ENCODE assay signal across 7 cellular contexts in the genomic region with DNA sequence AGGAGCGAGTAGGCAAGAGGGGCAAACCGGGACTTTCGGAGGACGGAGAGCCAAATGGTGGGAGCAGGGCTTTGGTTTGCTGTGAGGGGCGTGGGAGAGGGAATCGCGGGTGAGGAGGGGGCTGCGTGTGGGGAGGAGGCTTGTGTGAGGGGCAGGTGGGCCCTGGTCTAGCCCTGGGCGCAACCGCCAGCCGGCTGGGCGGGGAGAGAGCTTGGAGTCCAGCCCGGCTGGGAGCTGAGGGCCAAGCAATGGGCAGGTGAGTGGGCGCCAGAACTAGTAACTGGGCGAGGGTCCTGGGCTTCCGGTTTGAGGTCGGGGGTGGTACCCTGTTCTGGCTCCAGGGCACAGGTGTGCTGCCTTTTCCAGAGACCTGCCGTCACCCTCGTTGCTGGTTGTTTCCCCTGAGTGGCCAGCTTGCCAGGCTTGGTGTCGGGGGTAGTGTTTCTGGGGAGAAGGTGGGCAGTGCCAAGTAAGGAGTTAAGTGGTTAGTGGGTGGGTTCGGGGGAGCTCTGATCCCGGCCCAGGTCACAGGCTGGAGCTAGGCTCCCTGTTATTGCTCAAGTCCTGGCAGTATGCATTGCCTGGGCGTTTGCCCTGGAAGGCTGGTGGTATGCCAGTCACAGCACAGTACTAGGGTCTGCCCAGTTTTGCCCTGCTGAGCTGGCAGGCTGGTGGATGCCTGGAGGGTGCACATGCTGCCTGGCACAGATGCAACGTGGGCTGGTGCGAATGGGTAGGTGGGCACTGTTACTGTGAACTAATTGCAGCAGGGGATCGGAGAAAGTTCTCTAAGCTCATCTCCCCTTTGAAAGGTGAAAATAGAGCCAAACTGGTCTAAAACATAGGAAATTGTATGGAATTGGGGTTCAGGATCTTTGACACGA. TPM values are rescaled to one million over a fixed set of nuclear protein-coding genes. Genes with fewer than 3 reads are reported as not detected.
A peak's percentile ranks its signal among the peaks of the same experiment; 100 is the strongest.
DNase-seq lines count a peak whose midpoint lies in the region; ATAC-seq, FAIRE-seq and TF ChIP-seq lines count a peak whose summit lies in the region.

No MANE protein-coding gene starts in this region.

- intact Hi-C loops in K562 (cut with micrococcal nuclease) = no loop called here

- TF ChIP-seq CTCF in OCI-LY1 (IDR thresholded peaks at IDR 0.05; ENCODE audit: low read length) = no peak
- TF ChIP-seq CTCF in K562 (IDR thresholded peaks at IDR 0.05 in 2 of 3, conservative IDR thresholded peaks at IDR 0.05 in 1 of 3; ENCODE audit: insufficient read depth in 2 of 3, low read depth in 1 of 3, low read length in 3 of 3) = no peak

- H3K4me1 ChIP-seq in OCI-LY1 (ENCODE audit: insufficient read depth, low read length, severe bottlenecking) (peaks cover 58% of the 10 kb centered on the region), K562 (replicated peaks in 1 of 2; ENCODE audit: control insufficient read depth in 2 of 2, insufficient read depth in 2 of 2, low read length in 2 of 2) (peaks cover 9 to 13% of the 10 kb centered on the region in 2 experiments; a peak in 4 of 5 replicates), iPS-18a (ENCODE audit: control insufficient read depth, low read depth, low read length) (peaks cover 19% of the 10 kb centered on the region)

- H2AFZ ChIP-seq in OCI-LY1 (ENCODE audit: low read length) = no peak overlapping the region
- peak overlapping the region; percentile 97 for H2AFZ ChIP-seq in K562 (ENCODE audit: low read depth, low read length)

- CTCF ChIA-PET in K562 (lab: Yijun Ruan, JAX; ENCODE audit: low intra/inter-chr PET ratio) = no interaction called here

- WGBS in K562 (ENCODE audit: insufficient coverage, low coverage, missing lambda C conversion rate) = 6% methylated on average over 14 of the region's 27 CpGs

- H3K36me3 ChIP-seq in OCI-LY1 (ENCODE audit: insufficient read depth, low read length) (peaks cover 11% of the 10 kb centered on the region; the same call in 1 of the 2 replicates), K562 (ENCODE audit: control insufficient read depth, insufficient read depth, low read length) (peaks cover 3% of the 10 kb centered on the region; the same call in 1 of the 3 replicates), iPS-18a (ENCODE audit: control insufficient read depth, low read depth, low read length) (no peaks in the 10 kb centered on the region)

- peak overlapping the region; percentile 93 for H3K4me2 ChIP-seq in OCI-LY1 (ENCODE audit: low read length)
- H3K4me2 ChIP-seq in K562 (ENCODE audit: insufficient read depth, low read length) = peak overlapping the region; percentile 95

- H3K9ac ChIP-seq in OCI-LY1 (ENCODE audit: low read length) (peak overlapping the region; percentile 85), K562 (ENCODE audit: insufficient read depth in 1 of 2, low read depth in 2 of 2, low read length in 2 of 2) (peak overlapping the region; percentile 90 to 98), iPS-18a (ENCODE audit: low read length) (peak overlapping the region; percentile 89)

- POLR2A ChIA-PET in K562 (lab: Yijun Ruan, JAX) = interaction anchor here (0.6 to 3.1 kb wide), 4 partner anchors 13 to 226 kb away, joined by 3 to 11 read pairs (median 4); no protein-coding TSS in a partner anchor

- H3K79me2 ChIP-seq in OCI-LY1 (ENCODE audit: insufficient read depth, low read length) = peaks cover 12% of the 10 kb centered on the region
- peaks cover 40% of the 10 kb centered on the region for H3K79me2 ChIP-seq in K562 (ENCODE audit: control insufficient read depth, insufficient read depth, low read length)

- H3K9me1 ChIP-seq in K562 (ENCODE audit: control insufficient read depth, insufficient read depth, low read length) = no peaks in the 10 kb centered on the region

- 0 out of 2 replicates have a peak, but pooled peaks cover 5% of the 10 kb centered on the region for H3F3A ChIP-seq in OCI-LY1 (ENCODE audit: insufficient read depth, low read length)

- H4K20me1 ChIP-seq in OCI-LY1 (ENCODE audit: insufficient read depth, low read length) (no peaks in the 10 kb centered on the region), K562 (replicated peaks; ENCODE audit: control insufficient read depth, insufficient read depth, low read length) (no peaks in the 10 kb centered on the region)

- in situ Hi-C loops in K562 (cut with MboI) = no loop called here

- H3K9me2 ChIP-seq in OCI-LY1 (ENCODE audit: low read depth, low read length) = no peaks in the 10 kb centered on the region

- H3K9me3 ChIP-seq in OCI-LY1 (ENCODE audit: low read length) (no peaks in the 10 kb centered on the region), K562 (replicated peaks; ENCODE audit: control insufficient read depth, insufficient read depth, low read depth, low read length) (no peaks in the 10 kb centered on the region), iPS-18a (ENCODE audit: control insufficient read depth, low read depth, low read length) (no peaks in the 10 kb centered on the region)

- H3K27ac ChIP-seq in OCI-LY1 (ENCODE audit: low read depth, low read length, poor library complexity, severe bottlenecking) (peak overlapping the region; percentile 81), K562 (ENCODE audit: extremely low read depth, low read depth, low read length) (peak overlapping the region; percentile 87), iPS-18a (ENCODE audit: low read length) (peak overlapping the region; percentile 82)

- BruUV-seq in K562 (replicated peaks; lab: Mats Ljungman, UMichigan) = TSS peak; percentile 41

- FAIRE-seq in K562 (lab: Jason Lieb, UNC) (no peak), GM12892 (lab: Jason Lieb, UNC) (no peak)

- peak; percentile 43 for ATAC-seq in K562

- no peak for TF ChIP-seq RAD21 in K562 (CRISPR knock-in tag; conservative IDR thresholded peaks at IDR 0.05 in 1 of 2, IDR thresholded peaks at IDR 0.05 in 1 of 2)

- TF ChIP-seq POLR2A in K562 (conservative IDR thresholded peaks at IDR 0.05) (no peak), GM12892 (IDR thresholded peaks at IDR 0.05; ENCODE audit: low read depth, low read length) (no peak; the same call in 1 of the 2 replicates)

- DNase-seq in GM19238 (ENCODE audit: insufficient read length, low spot score) (peak; percentile 13), K562 (ENCODE audit: extremely low read depth in 1 of 4, low spot score in 3 of 4) (peak in 3 of 4 experiments; percentile 19 to 35 (median 28)), skeletal muscle cell (ENCODE audit: low read depth) (no peak), SHP77 treated with DMSO at 0.1 percent for 48 hours (lab: John Stamatoyannopoulos, UW) (no peak), GM12892 (ENCODE audit: insufficient read length) (no peak)

- H3K27me3 ChIP-seq in OCI-LY1 (ENCODE audit: insufficient read depth, low read length) (no peaks in the 10 kb centered on the region), K562 (ENCODE audit: control insufficient read depth in 2 of 2, insufficient read depth in 2 of 2, low read length in 2 of 2) (no peaks in the 10 kb centered on the region), iPS-18a (ENCODE audit: control insufficient read depth, insufficient read depth, low read length) (no peaks in the 10 kb centered on the region)

- TF ChIP-seq EP300 in K562 (IDR thresholded peaks at IDR 0.05; ENCODE audit: low read length) = no peak

- H3K4me3 ChIP-seq in OCI-LY1 (ENCODE audit: low read depth, low read length, poor library complexity, severe bottlenecking) (peak overlapping the region; percentile 77), K562 (peak overlapping the region; percentile 82), iPS-18a (ENCODE audit: low read length) (peak overlapping the region; percentile 92), skeletal muscle cell (ENCODE audit: low read depth, low read length) (peak overlapping the region; percentile 81)

TF ChIP-seq in K562, 482 proteins besides CTCF, POLR2A, EP300 and RAD21 (continues in another document):
- TF ChIP-seq ZC3H4 (CRISPR knock-in tag; IDR thresholded peaks at IDR 0.05; ENCODE audit: borderline replicate concordance) (no peak), TAF7 (tag; IDR thresholded peaks at IDR 0.05) (peak; percentile 57; the same call in 1 of the 2 replicates), SLC30A9 (CRISPR knock-in tag; IDR thresholded peaks at IDR 0.05) (no peak)

RNA-seq across cellular contexts. Expression of a gene that starts 0.7 kb away (rescaled TPM):
- total RNA-seq in K562 (2011; cell fraction: chromatin; rRNA removed; ENCODE audit: low replicate concordance) = 10.6 and 18.5 TPM in 2 replicates
- total RNA-seq in K562 (2011; cell fraction: nucleolus; rRNA removed) = 9.2 and 11.6 TPM in 2 replicates
- total RNA-seq in K562 (2011; cell fraction: nucleoplasm; rRNA removed) = 15.0 and 19.5 TPM in 2 replicates
- total RNA-seq in K562 (2014; rRNA removed) (8.5 and 11.1 TPM in 2 replicates), K562 (2014; rRNA removed; fragmentation: Illumina TruSeq; extraction: Trizol) (11.5 and 12.1 TPM in 2 replicates), K562 (2015; rRNA removed; fragmentation: Illumina TruSeq; extraction: Trizol) (11.1 and 11.9 TPM in 2 replicates), K562 (2021) (10.7 and 14.4 TPM in 2 replicates)
- polyA plus RNA-seq in K562 (2011; rRNA removed) (15.3 and 16.9 TPM in 2 replicates), K562 (2014; fragmentation: Illumina TruSeq; extraction: Trizol) (9.6 and 11.4 TPM in 2 replicates), K562 (2014; fragmentation: Nextera tagmentation; extraction: Ambion mirVana) (1 to 10 TPM; 5.0 to 6.5 TPM), K562 (2014; rRNA removed) (9.0 and 10.8 TPM in 2 replicates)
- polyA plus RNA-seq in K562 (2011; cell fraction: cytosol; rRNA removed) = 9.1 and 10.5 TPM in 2 replicates
- 14.3 and 15.5 TPM in 2 replicates for polyA plus RNA-seq in K562 (2011; cell fraction: nucleus; rRNA removed)
- 5.6 and 8.3 TPM in 2 replicates for polyA plus RNA-seq in K562 (2012)
- 13.3 and 14.9 TPM in 2 replicates for polyA minus RNA-seq in K562 (2011; rRNA and poly(A)+ RNA removed)
- polyA minus RNA-seq in K562 (2011; cell fraction: cytosol; rRNA and poly(A)+ RNA removed) = 5.8 and 11.6 TPM in 2 replicates
- 7.7 and 8.3 TPM in 2 replicates for polyA minus RNA-seq in K562 (2011; cell fraction: nucleus; rRNA and poly(A)+ RNA removed)
- 11.6 TPM for polyA plus RNA-seq in GM12892 (2012; ENCODE audit: missing spikeins)

RNA-seq across cellular contexts. Expression of a gene that starts 42.9 kb away (rescaled TPM):
- not detected in 2 replicates for total RNA-seq in K562 (2011; cell fraction: chromatin; rRNA removed; ENCODE audit: low replicate concordance)
- not detected in 2 replicates for total RNA-seq in K562 (2011; cell fraction: nucleolus; rRNA removed)
- not detected in 2 replicates for total RNA-seq in K562 (2011; cell fraction: nucleoplasm; rRNA removed)
- not detected in 2 replicates for total RNA-seq in K562 (2014; rRNA removed)
- total RNA-seq in K562 (2014; rRNA removed; fragmentation: Illumina TruSeq; extraction: Trizol) = not detected in 2 replicates
- total RNA-seq in K562 (2015; rRNA removed; fragmentation: Illumina TruSeq; extraction: Trizol) = not detected in 2 replicates
- total RNA-seq in K562 (2021) = not detected in 2 replicates
- polyA plus RNA-seq in K562 (2011; rRNA removed) = not detected in 2 replicates
- polyA plus RNA-seq in K562 (2011; cell fraction: cytosol; rRNA removed) = not detected in 2 replicates
- not detected in 2 replicates for polyA plus RNA-seq in K562 (2011; cell fraction: nucleus; rRNA removed)
- polyA plus RNA-seq in K562 (2012) = not detected in 2 replicates
- polyA plus RNA-seq in K562 (2014; fragmentation: Illumina TruSeq; extraction: Trizol) = not detected in 2 replicates
- not detected for polyA plus RNA-seq in K562 (2014; fragmentation: Nextera tagmentation; extraction: Ambion mirVana)
- polyA plus RNA-seq in K562 (2014; rRNA removed) = not detected in 2 replicates
- not detected in 2 replicates for polyA minus RNA-seq in K562 (2011; rRNA and poly(A)+ RNA removed)
- not detected in 2 replicates for polyA minus RNA-seq in K562 (2011; cell fraction: cytosol; rRNA and poly(A)+ RNA removed)
- polyA minus RNA-seq in K562 (2011; cell fraction: nucleus; rRNA and poly(A)+ RNA removed) = not detected in 2 replicates
- not detected for polyA plus RNA-seq in GM12892 (2012; ENCODE audit: missing spikeins)

Comparison
In these comparisons a context has a peak if more than half of its experiments do, and no peak if none do; other contexts are left out.
1. DNase-seq: peak in GM19238 (single experiment) and K562 (3 of 4); none in skeletal muscle cell (single experiment), SHP77 treated with DMSO at 0.1 percent for 48 hours (single experiment) and GM12892 (single experiment).
2. Peak in every context shown above with its lines, with median percentiles within 50 percentile points of each other: H3K27ac ChIP-seq, H3K4me3 ChIP-seq and H3K9ac ChIP-seq.